23 cellular contexts compared by ENCODE assay signal in genomic region chr3:72151465-72152238, GRCh38.
DNase-seq lines count a peak whose midpoint lies in the region; ATAC-seq, FAIRE-seq and TF ChIP-seq lines count a peak whose summit lies in the region.
"Had no signal": no experiment of that assay in that cellular context is flagged by ENCODE, and none has a peak within 500 bp of the region (broad histone marks: within the 10 kb centered on the region; RNA-seq: fewer than 3 reads in every experiment).

No MANE protein-coding gene starts in this region.

- no peak overlapping the region for H3K27ac Mint-ChIP-seq in Calu3 (ENCODE audit: unreplicated experiment)
- H3K27ac Mint-ChIP-seq: activated CD8-positive, alpha-beta memory T cell treated with anti-CD3 and anti-CD28 coated beads, Interleukin-2, amount 10 ng/mL, durations not matched to agents 7 days and 5 days; WTC11 had no signal

- ATAC-seq in pancreas: peak in 2 of 4 donors; percentile 19 to 22
- ATAC-seq: activated CD8-positive, alpha-beta memory T cell treated with anti-CD3 and anti-CD28 coated beads, Interleukin-2, amount 10 ng/mL, durations not matched to agents 7 days and 5 days; WTC11 had no signal

- BruUV-seq in Calu3 (replicated peaks; lab: Mats Ljungman, UMichigan): no TSS peak

- TF ChIP-seq CTCF in pancreas (IDR thresholded peaks at IDR 0.05) (no peak), uterus (IDR thresholded peaks at IDR 0.05) (no peak), Calu3 (IDR thresholded peaks at IDR 0.05; ENCODE audit: unreplicated experiment) (no peak)

- no peaks in the 10 kb centered on the region for H3K36me3 Mint-ChIP-seq in Calu3 (ENCODE audit: insufficient read depth, unreplicated experiment)

- peaks cover 8% of the 10 kb centered on the region for H3K4me1 Mint-ChIP-seq in Calu3 (ENCODE audit: low read depth, unreplicated experiment)
- H3K4me1 Mint-ChIP-seq: activated CD8-positive, alpha-beta memory T cell treated with anti-CD3 and anti-CD28 coated beads, Interleukin-2, amount 10 ng/mL, durations not matched to agents 7 days and 5 days; WTC11 had no signal

- DNase-seq in pancreas (no peak), uterus (no peak), NCI-H526 (lab: John Stamatoyannopoulos, UW) (no peak), NCI-H2196 (lab: John Stamatoyannopoulos, UW; ENCODE audit: unreplicated experiment) (no peak), Calu3 (no peak)
- DNase-seq in activated CD4-positive, alpha-beta T cell treated with anti-CD3 and anti-CD28 coated beads for 1 hour: no peak
- DNase-seq: activated CD8-positive, alpha-beta memory T cell treated with anti-CD3 and anti-CD28 coated beads, Interleukin-2, amount 10 ng/mL, durations not matched to agents 7 days and 5 days; activated naive CD4-positive, alpha-beta T cell treated with Interleukin-2 at 50 U/mL for 16 hours; effector memory CD4-positive, alpha-beta T cell; erythroblast; glutamatergic neuron; kidney; NCI-H1048; NCI-H187; NCI-H2227 treated with DMSO at 0.1 percent for 48 hours; NCI-H774; spleen; stimulated activated CD4-positive, alpha-beta T cell treated with anti-CD3 and anti-CD28 coated beads, Interleukin-2, amount 100 ng/mL, for 48 hours; T1000 had no signal

- CTCF ChIA-PET in Calu3 (lab: Charles Lee): interaction anchor here (0.5 kb wide), 1 partner anchor 196 kb away, joined by 3 read pairs; no protein-coding TSS in a partner anchor

- no peaks in the 10 kb centered on the region for H3K9me3 Mint-ChIP-seq in Calu3 (ENCODE audit: low read depth, unreplicated experiment)

- H3K4me3 Mint-ChIP-seq in Calu3 (ENCODE audit: low read depth, unreplicated experiment): no peak overlapping the region
- H3K4me3 Mint-ChIP-seq: activated CD8-positive, alpha-beta memory T cell treated with anti-CD3 and anti-CD28 coated beads, Interleukin-2, amount 10 ng/mL, durations not matched to agents 7 days and 5 days; WTC11 had no signal

- H3K36me3 ChIP-seq in pancreas: no peaks in the 10 kb centered on the region
- no peaks in the 10 kb centered on the region for H3K36me3 ChIP-seq in uterus
- H3K36me3 ChIP-seq: SJCRH30, spleen had no signal

- WGBS in pancreas, 2 donors: 73 to 82% methylated on average over 9 of the region's 9 CpGs

- H3K27ac ChIP-seq in angular gyrus (ENCODE audit: low read depth, low read length): peak overlapping the region; percentile 93
- peak overlapping the region; percentile 91 for H3K27ac ChIP-seq in layer of hippocampus (ENCODE audit: low read depth, low read length)
- H3K27ac ChIP-seq in pancreas: peak overlapping the region in 3 of 4 donors; percentile 2 to 74 (median 28)
- peak overlapping the region; percentile 82 to 87 for H3K27ac ChIP-seq in uterus
- H3K27ac ChIP-seq: SJCRH30 had no signal

- H3K27me3 ChIP-seq in layer of hippocampus (ENCODE audit: control insufficient read depth, insufficient read depth, low read length) (no peaks in the 10 kb centered on the region), pancreas (no peaks in the 10 kb centered on the region), uterus (no peaks in the 10 kb centered on the region)
- H3K27me3 ChIP-seq: SJCRH30, spleen had no signal

- no peak for FAIRE-seq in pancreas (lab: Jason Lieb, UNC)
- FAIRE-seq: kidney had no signal

- intact Hi-C loops in pancreas (cut with DNase I): no loop called here
- intact Hi-C loops in uterus (cut with DNase I; ENCODE audit: low total_unique reads): no loop called here
- intact Hi-C loops in Calu3 (cut with micrococcal nuclease; ENCODE audit: unreplicated experiment): no loop called here

- no peak for TF ChIP-seq POLR2A in uterus (IDR thresholded peaks at IDR 0.05)

- H3K4me3 ChIP-seq in pancreas (no peak overlapping the region), uterus (no peak overlapping the region)

- H3K27me3 Mint-ChIP-seq in Calu3 (ENCODE audit: unreplicated experiment): peaks cover 13% of the 10 kb centered on the region
- H3K27me3 Mint-ChIP-seq: activated CD8-positive, alpha-beta memory T cell treated with anti-CD3 and anti-CD28 coated beads, Interleukin-2, amount 10 ng/mL, durations not matched to agents 7 days and 5 days had no signal

- H3K4me1 ChIP-seq in pancreas (peaks cover 22 to 34% (median 23%) of the 10 kb centered on the region in 3 donors), uterus (peaks cover 9 to 14% of the 10 kb centered on the region in 2 donors)
- H3K4me1 ChIP-seq: SJCRH30 had no signal

- H3K9me3 ChIP-seq in pancreas (no peaks in the 10 kb centered on the region), uterus (no peaks in the 10 kb centered on the region)
- H3K9me3 ChIP-seq: SJCRH30 had no signal

Comparison
In these comparisons a context has a peak if more than half of its experiments do, and no peak if none do; other contexts are left out.
1. H3K27ac ChIP-seq: peak in every context shown above with its lines; median percentile 93 in angular gyrus; 91 in layer of hippocampus; 84 in uterus; 28 in pancreas.